Comparison of ENCODE assay signal across 15 cellular contexts in genomic region chrX:39886282-39886681, GRCh38.
"Had no signal": no experiment of that assay in that cellular context is flagged by ENCODE, and none has a peak within 500 bp of the region (broad histone marks: within the 10 kb centered on the region; RNA-seq: fewer than 3 reads in every experiment).

No MANE protein-coding gene starts in this region.

- H3K27ac ChIP-seq: brain microvascular endothelial cell, right lobe of liver, SJSA1 had no signal

- H3K9me3 ChIP-seq: mucosa of descending colon, right lobe of liver, SJSA1 had no signal

- ATAC-seq: effector memory CD8-positive, alpha-beta T cell; mucosa of descending colon; naive thymus-derived CD4-positive, alpha-beta T cell; stimulated activated naive CD8-positive, alpha-beta T cell treated with anti-CD3 and anti-CD28 coated beads, Interleukin-15, Interleukin-2, amounts not matched to agents 100 U/mL and 50 U/mL, for 24 hours had no signal

- FAIRE-seq: frontal cortex, kidney had no signal

- H3K36me3 ChIP-seq: brain microvascular endothelial cell, right lobe of liver, SJSA1 had no signal

- H3K4me3 ChIP-seq: mucosa of descending colon, right lobe of liver, SJSA1, smooth muscle cell had no signal

- H3K27me3 ChIP-seq: brain microvascular endothelial cell, right lobe of liver, SJSA1 had no signal

- DNase-seq: activated CD4-positive, alpha-beta T cell treated with anti-CD3 and anti-CD28 coated beads, Interleukin-2, amount 50 U/mL, for 1 hour; activated CD8-positive, alpha-beta memory T cell treated with anti-CD3 and anti-CD28 coated beads for 24 hours; activated gamma-delta T cell treated with Interleukin-2 at 50 U/mL for 16 hours; brain microvascular endothelial cell; cerebellar nuclear complex; effector memory CD8-positive, alpha-beta T cell; kidney; mucosa of descending colon; naive thymus-derived CD4-positive, alpha-beta T cell; right lobe of liver; stimulated activated naive CD8-positive, alpha-beta T cell treated with anti-CD3 and anti-CD28 coated beads, Interleukin-15, Interleukin-2, amounts not matched to agents 100 U/mL and 50 U/mL, for 24 hours; SW 1271 had no signal

- H3K4me1 ChIP-seq: right lobe of liver, SJSA1 had no signal
